1 cellular context compared by ENCODE assay signal in genomic region chr17:74893936-74894671, GRCh38.
TF ChIP-seq lines count a peak whose summit lies in the region.

No MANE protein-coding gene starts in this region.

TF ChIP-seq in liver, 16 proteins besides CTCF, POLR2A, EP300 and RAD21 (continued from another document):
- TF ChIP-seq MAX (IDR thresholded peaks at IDR 0.05) (no peak), HNF4A (conservative IDR thresholded peaks at IDR 0.05) (no peak), JUND (IDR thresholded peaks at IDR 0.05) (no peak)
